ENCODE assay signal across 19 cellular contexts in genomic region chr1:232383455-232384074, GRCh38.
"Had no signal": no experiment of that assay in that cellular context is flagged by ENCODE, and none has a peak within 500 bp of the region (broad histone marks: within the 10 kb centered on the region; RNA-seq: fewer than 3 reads in every experiment).

No MANE protein-coding gene starts in this region.

- FAIRE-seq: endothelial cell of umbilical vein, pancreas had no signal

- ATAC-seq: activated CD8-positive, alpha-beta T cell treated with anti-CD3 and anti-CD28 coated beads, Interleukin-2, amount 10 ng/mL, durations not matched to agents 7 days and 5 days; activated T-cell treated with anti-CD3 and anti-CD28 coated beads, Interleukin-2, amount 50 U/mL, for 72 hours; body of pancreas; gastrocnemius medialis; left lobe of liver; pancreas; stimulated activated effector memory CD8-positive, alpha-beta T cell treated with anti-CD3 and anti-CD28 coated beads, Interleukin-12 subunit alpha, Interleukin-12 subunit beta, amount 100 ng/mL, for 72 hours had no signal

- H3K9me3 ChIP-seq: body of pancreas, gastrocnemius medialis, heart left ventricle, pancreas, sigmoid colon, thyroid gland had no signal

- H3K27ac ChIP-seq: body of pancreas, coronary artery, gastrocnemius medialis, heart left ventricle, pancreas, sigmoid colon, thyroid gland had no signal

- DNase-seq: activated CD4-positive, alpha-beta T cell treated with anti-CD3 and anti-CD28 coated beads for 48 hours; activated CD8-positive, alpha-beta memory T cell treated with anti-CD3 and anti-CD28 coated beads, Interleukin-2, amount 50 U/mL, for 4 hours; activated CD8-positive, alpha-beta T cell treated with anti-CD3 and anti-CD28 coated beads, Interleukin-2, amount 10 ng/mL, durations not matched to agents 7 days and 5 days; activated gamma-delta T cell treated with Interleukin-2 at 50 U/mL for 16 hours; activated T-cell treated with anti-CD3 and anti-CD28 coated beads, Interleukin-2, amount 50 U/mL, for 72 hours; amniotic stem cell; body of pancreas; gastrocnemius medialis; heart left ventricle; naive B cell; pancreas; sigmoid colon; stimulated activated CD4-positive, alpha-beta T cell treated with anti-CD3 and anti-CD28 coated beads, Interleukin-12 subunit alpha, Interleukin-12 subunit beta, amount 100 ng/mL, for 4 hours; T-helper 1 cell; thyroid gland had no signal

- H3K36me3 ChIP-seq: gastrocnemius medialis, heart left ventricle, pancreas, sigmoid colon, thyroid gland had no signal

- H3K4me3 ChIP-seq: body of pancreas, coronary artery, gastrocnemius medialis, heart left ventricle, pancreas, sigmoid colon, thyroid gland had no signal

- H3K27me3 ChIP-seq: body of pancreas, gastrocnemius medialis, heart left ventricle, pancreas, sigmoid colon, thyroid gland had no signal
